ENCODE assay signal across 2 cellular contexts in genomic region chr3:166291510-166291909, GRCh38.
TF ChIP-seq lines count a peak whose summit lies in the region.

No MANE protein-coding gene starts in this region.

TF ChIP-seq in HCT116, 20 proteins besides CTCF, POLR2A, EP300 and RAD21 (continued from another document):
- TF ChIP-seq ZBTB33 (IDR thresholded peaks at IDR 0.05; ENCODE audit: extremely low read depth, insufficient replicate concordance, low read length): no peak
- no peak for TF ChIP-seq ZFX (IDR thresholded peaks at IDR 0.05)
- no peak for TF ChIP-seq MAX (IDR thresholded peaks at IDR 0.05)
- TF ChIP-seq JUND (IDR thresholded peaks at IDR 0.05): no peak
- no peak for TF ChIP-seq POLR2AphosphoS5 (IDR thresholded peaks at IDR 0.05; ENCODE audit: low read depth, low read length)
- TF ChIP-seq EGR1 (IDR thresholded peaks at IDR 0.05; ENCODE audit: low read depth): no peak
- TF ChIP-seq TCF7L2 (IDR thresholded peaks at IDR 0.05; ENCODE audit: borderline replicate concordance, extremely low read depth, insufficient read depth, insufficient read length): no peak
- no peak for TF ChIP-seq SRF (IDR thresholded peaks at IDR 0.05; ENCODE audit: low read depth)
- TF ChIP-seq CEBPB (IDR thresholded peaks at IDR 0.05; ENCODE audit: low read depth): no peak
- no peak for TF ChIP-seq EZH2 (IDR thresholded peaks at IDR 0.05)
- no peak for TF ChIP-seq ZNF274 (IDR thresholded peaks at IDR 0.05; ENCODE audit: low read depth, low read length)
- no peak for TF ChIP-seq SP1 (IDR thresholded peaks at IDR 0.05; ENCODE audit: low read depth)
- no peak for TF ChIP-seq SIN3A (IDR thresholded peaks at IDR 0.05; ENCODE audit: low read depth)
- TF ChIP-seq YY1 (IDR thresholded peaks at IDR 0.05; ENCODE audit: extremely low read depth, insufficient replicate concordance, low read depth, low read length): no peak
- TF ChIP-seq, protein P1, sequence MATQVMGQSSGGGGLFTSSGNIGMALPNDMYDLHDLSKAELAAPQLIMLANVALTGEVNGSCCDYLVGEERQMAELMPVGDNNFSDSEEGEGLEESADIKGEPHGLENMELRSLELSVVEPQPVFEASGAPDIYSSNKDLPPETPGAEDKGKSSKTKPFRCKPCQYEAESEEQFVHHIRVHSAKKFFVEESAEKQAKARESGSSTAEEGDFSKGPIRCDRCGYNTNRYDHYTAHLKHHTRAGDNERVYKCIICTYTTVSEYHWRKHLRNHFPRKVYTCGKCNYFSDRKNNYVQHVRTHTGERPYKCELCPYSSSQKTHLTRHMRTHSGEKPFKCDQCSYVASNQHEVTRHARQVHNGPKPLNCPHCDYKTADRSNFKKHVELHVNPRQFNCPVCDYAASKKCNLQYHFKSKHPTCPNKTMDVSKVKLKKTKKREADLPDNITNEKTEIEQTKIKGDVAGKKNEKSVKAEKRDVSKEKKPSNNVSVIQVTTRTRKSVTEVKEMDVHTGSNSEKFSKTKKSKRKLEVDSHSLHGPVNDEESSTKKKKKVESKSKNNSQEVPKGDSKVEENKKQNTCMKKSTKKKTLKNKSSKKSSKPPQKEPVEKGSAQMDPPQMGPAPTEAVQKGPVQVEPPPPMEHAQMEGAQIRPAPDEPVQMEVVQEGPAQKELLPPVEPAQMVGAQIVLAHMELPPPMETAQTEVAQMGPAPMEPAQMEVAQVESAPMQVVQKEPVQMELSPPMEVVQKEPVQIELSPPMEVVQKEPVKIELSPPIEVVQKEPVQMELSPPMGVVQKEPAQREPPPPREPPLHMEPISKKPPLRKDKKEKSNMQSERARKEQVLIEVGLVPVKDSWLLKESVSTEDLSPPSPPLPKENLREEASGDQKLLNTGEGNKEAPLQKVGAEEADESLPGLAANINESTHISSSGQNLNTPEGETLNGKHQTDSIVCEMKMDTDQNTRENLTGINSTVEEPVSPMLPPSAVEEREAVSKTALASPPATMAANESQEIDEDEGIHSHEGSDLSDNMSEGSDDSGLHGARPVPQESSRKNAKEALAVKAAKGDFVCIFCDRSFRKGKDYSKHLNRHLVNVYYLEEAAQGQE (IDR thresholded peaks at IDR 0.05; ENCODE audit: low read depth): no peak
- TF ChIP-seq FOSL1 (IDR thresholded peaks at IDR 0.05; ENCODE audit: low read depth): no peak
- TF ChIP-seq ELF1 (IDR thresholded peaks at IDR 0.05; ENCODE audit: borderline replicate concordance, low read depth): no peak
- TF ChIP-seq EZH2phosphoT487 (IDR thresholded peaks at IDR 0.05; ENCODE audit: borderline replicate concordance): no peak

TF ChIP-seq in WTC11, 78 proteins besides CTCF, POLR2A, EP300 and RAD21 (continued from another document):
- TF ChIP-seq, protein P2, sequence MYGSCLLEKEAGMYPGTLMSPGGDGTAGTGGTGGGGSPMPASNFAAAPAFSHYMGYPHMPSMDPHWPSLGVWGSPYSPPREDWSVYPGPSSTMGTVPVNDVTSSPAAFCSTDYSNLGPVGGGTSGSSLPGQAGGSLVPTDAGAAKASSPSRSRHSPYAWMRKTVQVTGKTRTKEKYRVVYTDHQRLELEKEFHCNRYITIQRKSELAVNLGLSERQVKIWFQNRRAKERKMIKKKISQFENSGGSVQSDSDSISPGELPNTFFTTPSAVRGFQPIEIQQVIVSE (CRISPR knock-in tag; IDR thresholded peaks at IDR 0.05; ENCODE audit: borderline replicate concordance): no peak
- no peak for TF ChIP-seq TP53 (CRISPR knock-in tag; IDR thresholded peaks at IDR 0.05)
- no peak for TF ChIP-seq ZNF219 (CRISPR knock-in tag; IDR thresholded peaks at IDR 0.05; ENCODE audit: borderline replicate concordance)
- no peak for TF ChIP-seq CBFB (CRISPR knock-in tag; IDR thresholded peaks at IDR 0.05; ENCODE audit: low read depth)
- TF ChIP-seq JAZF1 (CRISPR knock-in tag; IDR thresholded peaks at IDR 0.05): no peak
- TF ChIP-seq, protein P3, sequence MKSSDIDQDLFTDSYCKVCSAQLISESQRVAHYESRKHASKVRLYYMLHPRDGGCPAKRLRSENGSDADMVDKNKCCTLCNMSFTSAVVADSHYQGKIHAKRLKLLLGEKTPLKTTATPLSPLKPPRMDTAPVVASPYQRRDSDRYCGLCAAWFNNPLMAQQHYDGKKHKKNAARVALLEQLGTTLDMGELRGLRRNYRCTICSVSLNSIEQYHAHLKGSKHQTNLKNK (CRISPR knock-in tag; IDR thresholded peaks at IDR 0.05): no peak
- no peak for TF ChIP-seq MYBL2 (CRISPR knock-in tag; IDR thresholded peaks at IDR 0.05)
- no peak for TF ChIP-seq ZBTB43 (CRISPR knock-in tag; IDR thresholded peaks at IDR 0.05)
- TF ChIP-seq E2F1 (CRISPR knock-in tag; IDR thresholded peaks at IDR 0.05): no peak
- TF ChIP-seq NFE2L1 (CRISPR knock-in tag; IDR thresholded peaks at IDR 0.05): no peak
- TF ChIP-seq JUN (CRISPR knock-in tag; IDR thresholded peaks at IDR 0.05): no peak
